ENCODE assay signal across 10 cellular contexts in genomic region chr7:18087687-18088078, GRCh38.
DNase-seq lines count a peak whose midpoint lies in the region; ATAC-seq and TF ChIP-seq lines count a peak whose summit lies in the region.
"Had no signal": no experiment of that assay in that cellular context is flagged by ENCODE, and none has a peak within 500 bp of the region (broad histone marks: within the 10 kb centered on the region; RNA-seq: fewer than 3 reads in every experiment).

No MANE protein-coding gene starts in this region.

- H3K79me2 ChIP-seq in hepatocyte = no peaks in the 10 kb centered on the region

- H3K27ac ChIP-seq in hepatocyte = peak overlapping the region; percentile 66
- H3K27ac ChIP-seq in spleen = no peak overlapping the region

- TF ChIP-seq POLR2A in spleen (IDR thresholded peaks at IDR 0.05) = no peak

- POLR2A ChIA-PET in WTC11 (lab: Charles Lee) = no interaction called here

- DNase-seq in DMS53 (lab: John Stamatoyannopoulos, UW) (peak; percentile 13), DMS53 treated with DMSO at 0.1 percent for 48 hours (lab: John Stamatoyannopoulos, UW; ENCODE audit: unreplicated experiment) (no peak), WTC11 (ENCODE audit: low spot score) (peak; percentile 34), hepatocyte (ENCODE audit: low spot score) (peak; percentile 5), spleen (no peak), HT-29 (ENCODE audit: low spot score) (no peak), NCI-H510A (lab: John Stamatoyannopoulos, UW) (no peak), NCI-H128 (lab: John Stamatoyannopoulos, UW; ENCODE audit: unreplicated experiment) (no peak)
- DNase-seq: SIG-M5 had no signal

- intact Hi-C loops in spleen (cut with DNase I; ENCODE audit: low total_unique reads) = no loop called here

- no peaks in the 10 kb centered on the region for H3K9me2 ChIP-seq in hepatocyte (replicated peaks; ENCODE audit: insufficient read depth)

- peak; percentile 53 for ATAC-seq in WTC11

- CTCF ChIA-PET in WTC11 (lab: Charles Lee) = interaction anchor here (1.2 to 1.4 kb wide), 2 partner anchors 24 to 318 kb away, joined by 3 to 7 read pairs; no protein-coding TSS in a partner anchor

- peaks cover 38% of the 10 kb centered on the region for H3K27me3 ChIP-seq in hepatocyte
- H3K27me3 ChIP-seq in spleen (replicated peaks in 1 of 7) = peaks cover 0 to 36% (median 24%) of the 10 kb centered on the region in 7 donors

- H3K27me3 Mint-ChIP-seq in WTC11 (ENCODE audit: low read depth) = peaks cover 51% of the 10 kb centered on the region

- no peaks in the 10 kb centered on the region for H4K20me1 ChIP-seq in hepatocyte (ENCODE audit: insufficient read depth, poor library complexity, severe bottlenecking)

- peak overlapping the region; percentile 85 for H2AFZ ChIP-seq in hepatocyte

- no peaks in the 10 kb centered on the region for H3K36me3 Mint-ChIP-seq in WTC11

- no peak overlapping the region for H3K27ac Mint-ChIP-seq in WTC11

- H3K9me3 ChIP-seq in hepatocyte (ENCODE audit: low read depth) (no peaks in the 10 kb centered on the region), spleen (peaks cover 0 to 8% (median under 1%) of the 10 kb centered on the region in 8 donors)

- H3K4me1 ChIP-seq in hepatocyte (ENCODE audit: insufficient read depth) (no peaks in the 10 kb centered on the region), spleen (peaks cover 3 to 33% (median 12%) of the 10 kb centered on the region in 6 donors)

- TF ChIP-seq CTCF in WTC11 (IDR thresholded peaks at IDR 0.05) (no peak), hepatocyte (IDR thresholded peaks at IDR 0.05; ENCODE audit: poor library complexity) (no peak), spleen (IDR thresholded peaks at IDR 0.05 in 8 of 11, conservative IDR thresholded peaks at IDR 0.05 in 3 of 11) (no peak)

- peak overlapping the region; percentile 94 for H3K4me2 ChIP-seq in hepatocyte

- 15% methylated on average over 14 of the region's 14 CpGs for WGBS in hepatocyte (ENCODE audit: low lambda C conversion rate, missing lambda C conversion rate)
- 67 to 87% (median 78%) methylated on average over 14 of the region's 14 CpGs for WGBS in spleen, 5 donors

- peaks cover 13% of the 10 kb centered on the region for H3K4me1 Mint-ChIP-seq in WTC11

- peak overlapping the region; percentile 82 for H3K4me3 Mint-ChIP-seq in WTC11

- no peaks in the 10 kb centered on the region for H3K9me3 Mint-ChIP-seq in WTC11

- H3K36me3 ChIP-seq in hepatocyte (replicated peaks; ENCODE audit: insufficient read depth, low read depth) = no peaks in the 10 kb centered on the region
- H3K36me3 ChIP-seq in spleen = no peaks in the 10 kb centered on the region

- H3K4me3 ChIP-seq in hepatocyte (peak overlapping the region; percentile 81), spleen (peak overlapping the region; percentile 44 to 87 (median 72))
- H3K4me3 ChIP-seq: lung had no signal

TF ChIP-seq in WTC11, 78 proteins besides CTCF, POLR2A, EP300 and RAD21:
- TF ChIP-seq KAT7 (CRISPR knock-in tag; IDR thresholded peaks at IDR 0.05; ENCODE audit: borderline replicate concordance) (no peak), ESRRA (CRISPR knock-in tag; IDR thresholded peaks at IDR 0.05; ENCODE audit: borderline replicate concordance) (no peak), GABPB1 (CRISPR knock-in tag; IDR thresholded peaks at IDR 0.05) (no peak), FOXJ3 (CRISPR knock-in tag; IDR thresholded peaks at IDR 0.05; ENCODE audit: borderline replicate concordance) (no peak), ZNF121 (CRISPR knock-in tag; IDR thresholded peaks at IDR 0.05) (no peak), ZNF263 (CRISPR knock-in tag; IDR thresholded peaks at IDR 0.05; ENCODE audit: low read depth) (no peak), ZNF416 (CRISPR knock-in tag; IDR thresholded peaks at IDR 0.05) (no peak)

Comparison
In these comparisons a context has a peak if more than half of its experiments do, and no peak if none do; other contexts are left out.
1. DNase-seq: peak in DMS53 (single experiment), WTC11 (single experiment) and hepatocyte (single experiment); none in DMS53 treated with DMSO at 0.1 percent for 48 hours (single experiment), spleen (single experiment), HT-29 (single experiment), NCI-H510A (single experiment) and NCI-H128 (single experiment).